In genomic region chr12:6757028-6757689, GRCh38 we compare ENCODE assay signal across 16 cellular contexts. TPM values are rescaled to one million over a fixed set of nuclear protein-coding genes. Genes with fewer than 3 reads are reported as not detected.
"Had no signal": no experiment of that assay in that cellular context is flagged by ENCODE, and none has a peak within 500 bp of the region (broad histone marks: within the 10 kb centered on the region; RNA-seq: fewer than 3 reads in every experiment).

No MANE protein-coding gene starts in this region.

- H3K27me3 Mint-ChIP-seq: activated T-helper 17 cell treated with anti-CD3 and anti-CD28 coated beads, Interleukin-2, amount 50 U/mL, for 72 hours had no signal

- H3K9me3 ChIP-seq: adrenal gland, prostate gland, transverse colon had no signal

- H3K27me3 ChIP-seq: adrenal gland, transverse colon had no signal

- H3K27ac ChIP-seq: adrenal gland, prostate gland, skin epidermis, transverse colon had no signal

- H3K4me3 Mint-ChIP-seq: activated naive CD4-positive, alpha-beta T cell treated with anti-CD3 and anti-CD28 coated beads for 36 hours; activated T-helper 17 cell treated with anti-CD3 and anti-CD28 coated beads, Interleukin-2, amount 50 U/mL, for 72 hours had no signal

- H3K27ac Mint-ChIP-seq: activated naive CD4-positive, alpha-beta T cell treated with anti-CD3 and anti-CD28 coated beads for 36 hours; activated T-helper 17 cell treated with anti-CD3 and anti-CD28 coated beads, Interleukin-2, amount 50 U/mL, for 72 hours had no signal

- H3K4me3 ChIP-seq: adrenal gland, prostate gland, skin epidermis, transverse colon had no signal

- H3K9me3 Mint-ChIP-seq: activated naive CD4-positive, alpha-beta T cell treated with anti-CD3 and anti-CD28 coated beads for 36 hours; activated T-helper 17 cell treated with anti-CD3 and anti-CD28 coated beads, Interleukin-2, amount 50 U/mL, for 72 hours had no signal

- ATAC-seq: activated CD4-positive, CD25-positive, alpha-beta regulatory T cell treated with anti-CD3 and anti-CD28 coated beads, Interleukin-2, amount 50 U/mL, for 24 hours; activated T-helper 17 cell treated with anti-CD3 and anti-CD28 coated beads, Interleukin-2, amount 50 U/mL, for 72 hours; esophagus mucosa; right cardiac atrium; stimulated activated naive CD8-positive, alpha-beta T cell treated with anti-CD3 and anti-CD28 coated beads, Interleukin-15, Interleukin-2, amounts not matched to agents 100 U/mL and 50 U/mL, for 24 hours had no signal

- DNase-seq: activated naive CD4-positive, alpha-beta T cell treated with anti-CD3 and anti-CD28 coated beads for 36 hours; activated T-cell treated with anti-CD3 and anti-CD28 coated beads for 4 hours; adrenal gland; kidney glomerular epithelial cell; stimulated activated CD4-positive, alpha-beta T cell treated with anti-CD3 and anti-CD28 coated beads, Interleukin-4, amount 100 ng/mL, for 4 hours; stimulated activated CD8-positive, alpha-beta memory T cell treated with anti-CD3 and anti-CD28 coated beads, Interleukin-4, amount 100 ng/mL, for 48 hours; stimulated activated naive CD8-positive, alpha-beta T cell treated with anti-CD3 and anti-CD28 coated beads, Interleukin-15, Interleukin-2, amounts not matched to agents 100 U/mL and 50 U/mL, for 24 hours; transverse colon had no signal

- H3K36me3 ChIP-seq: adrenal gland, prostate gland, transverse colon had no signal

RNA-seq across cellular contexts. Expression of gene LAG3, which starts 15.2 kb away (rescaled TPM):
- total RNA-seq: esophagus mucosa, glomerular endothelial cell, myocyte had no signal

RNA-seq across cellular contexts. Expression of gene CD4, which starts 32.2 kb away (rescaled TPM):
- total RNA-seq: glomerular endothelial cell, myocyte had no signal
